Comparison of ENCODE assay signal across 19 cellular contexts in genomic region chr4:7234355-7235029, GRCh38. TPM values are rescaled to one million over a fixed set of nuclear protein-coding genes. Genes with fewer than 3 reads are reported as not detected.
A peak's percentile ranks its signal among the peaks of the same experiment; 100 is the strongest.
DNase-seq lines count a peak whose midpoint lies in the region; ATAC-seq, FAIRE-seq and TF ChIP-seq lines count a peak whose summit lies in the region.
"Had no signal": no experiment of that assay in that cellular context is flagged by ENCODE, and none has a peak within 500 bp of the region (broad histone marks: within the 10 kb centered on the region; RNA-seq: fewer than 3 reads in every experiment).

No MANE protein-coding gene starts in this region.

- no peak for ATAC-seq in HG03280 (IDR thresholded peaks at IDR 0.05; ENCODE audit: unreplicated experiment)
- ATAC-seq: GM23338, HCT116 had no signal

- no peaks in the 10 kb centered on the region for H3K4me1 ChIP-seq in kidney (ENCODE audit: control insufficient read depth in 1 of 2, insufficient read depth in 1 of 2, low read depth in 1 of 2, low read length in 2 of 2)

- no peak overlapping the region for H3K9ac ChIP-seq in kidney (ENCODE audit: low read length in 2 of 2)

- no peak for TF ChIP-seq CTCF in WERI-Rb-1 (IDR thresholded peaks at IDR 0.05; ENCODE audit: low read depth, low read length)
- no peak for TF ChIP-seq CTCF in kidney (IDR thresholded peaks at IDR 0.05; ENCODE audit: borderline replicate concordance, extremely low read depth, insufficient read depth)

- H3K27ac ChIP-seq in WERI-Rb-1 (peak overlapping the region; percentile 32; the same call in 1 of the 2 replicates), kidney (ENCODE audit: low read depth in 2 of 2, low read length in 2 of 2) (no peak overlapping the region)

- H3K4me3 ChIP-seq in WERI-Rb-1 (ENCODE audit: low read depth, low read length) (no peak overlapping the region), kidney (ENCODE audit: low read length in 2 of 2) (no peak overlapping the region)
- H3K4me3 ChIP-seq: GM23338 had no signal

- H3K9me3 ChIP-seq in WERI-Rb-1 (ENCODE audit: severe bottlenecking) = no peaks in the 10 kb centered on the region
- no peaks in the 10 kb centered on the region for H3K9me3 ChIP-seq in kidney (ENCODE audit: control insufficient read depth in 1 of 2, low read length in 2 of 2)

- H3K27me3 ChIP-seq in WERI-Rb-1 (ENCODE audit: insufficient read depth, low read depth, severe bottlenecking) = no peaks in the 10 kb centered on the region

- FAIRE-seq in kidney (lab: Jason Lieb, UNC) = no peak
- FAIRE-seq: GM12891, GM18507 had no signal

- intact Hi-C loops in kidney (cut with DNase I) (no loop called here), head of caudate nucleus (cut with DNase I) (no loop called here)

- DNase-seq in WERI-Rb-1 (no peak), cerebellum (ENCODE audit: low spot score) (peak; percentile 19), kidney (peak; percentile 52), NCI-H2196 treated with DMSO at 0.1 percent for 48 hours (lab: John Stamatoyannopoulos, UW; ENCODE audit: unreplicated experiment) (no peak), head of caudate nucleus (no peak)
- DNase-seq: C1 segment of cervical spinal cord; Calu3; CD4-positive, alpha-beta memory T cell; COR-L47; DMS53; DMS79 treated with DMSO at 0.1 percent for 48 hours; GF-D8; H9 had no signal

- H3K36me3 ChIP-seq in WERI-Rb-1 (peaks cover 13% of the 10 kb centered on the region), kidney (ENCODE audit: control insufficient read depth in 1 of 2, insufficient read depth in 2 of 2, low read length in 2 of 2) (no peaks in the 10 kb centered on the region)

RNA-seq across cellular contexts. Expression of gene SORCS2, which starts 42.2 kb away (rescaled TPM):
- total RNA-seq in cerebellum (9.3 TPM), kidney (9.1 TPM)
- polyA plus RNA-seq in kidney (ENCODE audit: insufficient read depth, low read depth, low replicate concordance) = 6.1 TPM
- total RNA-seq: Calu3; CD4-positive, alpha-beta memory T cell; G401 had no signal
- polyA plus RNA-seq: CD4-positive, alpha-beta memory T cell had no signal

Comparison
In these comparisons a context has a peak if more than half of its experiments do, and no peak if none do; other contexts are left out.
1. DNase-seq: peak in cerebellum (single experiment) and kidney (single experiment); none in WERI-Rb-1 (single experiment), NCI-H2196 treated with DMSO at 0.1 percent for 48 hours (single experiment) and head of caudate nucleus (0 of 42).